24 cellular contexts compared by ENCODE assay signal in the genomic region with DNA sequence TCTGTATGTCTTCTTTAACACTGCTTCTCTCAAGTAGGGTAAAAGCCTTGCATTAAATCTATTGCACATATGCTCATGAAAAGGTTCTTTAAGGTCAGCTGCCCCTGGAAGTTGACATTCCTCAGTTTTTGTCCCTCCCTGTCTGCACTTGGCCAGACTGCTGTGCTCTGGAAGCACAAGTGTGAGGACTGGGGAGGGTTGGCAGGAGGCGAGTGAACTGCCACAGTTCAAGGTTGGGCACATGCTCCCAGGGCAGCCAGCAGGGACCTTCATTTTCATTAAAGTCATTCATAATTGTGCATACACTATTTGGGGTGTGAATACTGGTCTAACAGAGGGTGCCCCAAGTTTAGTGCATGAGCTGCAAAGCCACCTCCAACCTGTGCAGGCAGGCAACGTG. TPM values are rescaled to one million over a fixed set of nuclear protein-coding genes. Genes with fewer than 3 reads are reported as not detected.
"Had no signal": no experiment of that assay in that cellular context is flagged by ENCODE, and none has a peak within 500 bp of the region (broad histone marks: within the 10 kb centered on the region; RNA-seq: fewer than 3 reads in every experiment).

No MANE protein-coding gene starts in this region.

- ATAC-seq: esophagus mucosa; gastrocnemius medialis; lower lobe of right lung; stimulated activated effector memory CD8-positive, alpha-beta T cell treated with anti-CD3 and anti-CD28 coated beads, Interleukin-12 subunit alpha, Interleukin-12 subunit beta, amount 100 ng/mL, for 72 hours; stimulated activated naive CD8-positive, alpha-beta T cell treated with anti-CD3 and anti-CD28 coated beads, Interleukin-15, Interleukin-2, amounts not matched to agents 100 U/mL and 50 U/mL, for 24 hours had no signal

- H3K27ac ChIP-seq: dorsolateral prefrontal cortex, gastrocnemius medialis, heart right ventricle, lower lobe of right lung, neutrophil, ovary, suprapubic skin, thyroid gland, upper lobe of left lung, uterus had no signal

- DNase-seq: cortex of kidney; dorsolateral prefrontal cortex; effector CD8-positive, alpha-beta T cell; gastrocnemius medialis; heart right ventricle; hypothalamus; kidney glomerular epithelial cell; lower lobe of right lung; naive B cell; ovary; right cardiac atrium; small intestine; stimulated activated CD4-positive, alpha-beta T cell treated with anti-CD3 and anti-CD28 coated beads, Interleukin-4, amount 100 ng/mL, for 1 hour; stimulated activated CD8-positive, alpha-beta memory T cell treated with anti-CD3 and anti-CD28 coated beads, Interleukin-4, amount 100 ng/mL, for 48 hours; stimulated activated naive CD8-positive, alpha-beta T cell treated with anti-CD3 and anti-CD28 coated beads, Interleukin-15, Interleukin-2, amounts not matched to agents 100 U/mL and 50 U/mL, for 24 hours; thyroid gland; upper lobe of left lung; uterus had no signal

- H3K4me1 ChIP-seq: gastrocnemius medialis, lower lobe of right lung, thyroid gland, uterus had no signal

- H3K36me3 ChIP-seq: gastrocnemius medialis, heart right ventricle, lower lobe of right lung, neutrophil, ovary, suprapubic skin, thyroid gland, upper lobe of left lung, uterus had no signal

- H3K27me3 ChIP-seq: dorsolateral prefrontal cortex, gastrocnemius medialis, heart right ventricle, neutrophil, ovary, suprapubic skin, thyroid gland, upper lobe of left lung, uterus had no signal

- H3K4me3 ChIP-seq: dorsolateral prefrontal cortex, gastrocnemius medialis, heart right ventricle, lower lobe of right lung, ovary, suprapubic skin, thyroid gland, upper lobe of left lung, uterus had no signal

- H3K9me3 ChIP-seq: gastrocnemius medialis, heart right ventricle, lower lobe of right lung, neutrophil, ovary, suprapubic skin, thyroid gland, upper lobe of left lung, uterus had no signal

RNA-seq across cellular contexts. Expression of gene THEM5, which starts 10.9 kb away (rescaled TPM):
- total RNA-seq: fibroblast of villous mesenchyme, gastrocnemius medialis, lower lobe of right lung, ovary, posterior vena cava, thyroid gland, upper lobe of left lung, uterus had no signal
- polyA plus RNA-seq: heart right ventricle, small intestine had no signal

RNA-seq across cellular contexts. Expression of gene C2CD4D, which starts 24.8 kb away (rescaled TPM):
- total RNA-seq: fibroblast of villous mesenchyme, gastrocnemius medialis, heart right ventricle, posterior vena cava, uterus had no signal

RNA-seq across cellular contexts. Expression of gene RORC, which starts 32.8 kb away (rescaled TPM):
- total RNA-seq: fibroblast of villous mesenchyme, posterior vena cava had no signal

RNA-seq across cellular contexts. Expression of gene LINGO4, which starts 59.2 kb away (rescaled TPM):
- total RNA-seq: esophagus mucosa, fibroblast of villous mesenchyme, posterior vena cava had no signal
- polyA plus RNA-seq: ovary had no signal
